Comparison of ENCODE assay signal across 17 cellular contexts in genomic region chr10:88741921-88742320, GRCh38. TPM values are rescaled to one million over a fixed set of nuclear protein-coding genes. Genes with fewer than 3 reads are reported as not detected.
"Had no signal": no experiment of that assay in that cellular context is flagged by ENCODE, and none has a peak within 500 bp of the region (broad histone marks: within the 10 kb centered on the region; RNA-seq: fewer than 3 reads in every experiment).

No MANE protein-coding gene starts in this region.

RNA-seq across cellular contexts. Expression of gene LIPN, which starts 17.9 kb away (rescaled TPM):
- total RNA-seq: neural crest cell, osteocyte, pancreas, prostate gland, pulmonary artery endothelial cell, right atrium auricular region, urinary bladder, uterus had no signal
- polyA plus RNA-seq: pancreas, smooth muscle cell had no signal

RNA-seq across cellular contexts. Expression of gene LIPK, which starts 35.9 kb away (rescaled TPM):
- total RNA-seq: natural killer cell, neural crest cell, omental fat pad, osteocyte, pancreas, posterior vena cava, prostate gland, pulmonary artery endothelial cell, right atrium auricular region, sciatic nerve, spleen, testis, transverse colon, upper lobe of right lung, urinary bladder, uterus had no signal
- polyA plus RNA-seq: pancreas, smooth muscle cell, spleen, urinary bladder had no signal
